ENCODE assay signal across 2 cellular contexts in the genomic region with DNA sequence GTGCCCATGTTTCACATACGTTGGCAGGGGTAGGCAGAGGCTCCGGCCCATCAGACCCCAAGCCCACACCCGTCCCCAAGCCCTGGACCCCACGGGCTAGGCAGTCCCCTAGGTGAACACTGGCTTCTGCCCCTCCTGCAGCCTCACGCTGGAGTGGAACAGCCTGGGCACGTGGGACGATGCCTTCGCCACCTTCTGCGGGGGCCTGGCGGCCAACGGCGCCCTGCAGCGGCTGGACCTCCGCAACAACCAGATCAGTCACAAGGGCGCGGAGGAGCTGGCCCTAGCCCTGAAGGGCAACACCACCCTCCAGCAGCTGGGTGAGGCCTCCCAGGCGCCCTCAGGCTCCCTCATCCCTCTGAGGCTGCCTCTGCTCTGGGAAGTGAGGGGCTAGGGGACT.
TF ChIP-seq lines count a peak whose summit lies in the region.

No MANE protein-coding gene starts in this region.

TF ChIP-seq in HCT116, 20 proteins besides CTCF, POLR2A, EP300 and RAD21:
- TF ChIP-seq ZNF274 (IDR thresholded peaks at IDR 0.05; ENCODE audit: low read depth, low read length), result no peak
- TF ChIP-seq CEBPB (IDR thresholded peaks at IDR 0.05; ENCODE audit: low read depth), result no peak
- no peak for TF ChIP-seq REST (IDR thresholded peaks at IDR 0.05; ENCODE audit: low read depth)
- no peak for TF ChIP-seq JUND (IDR thresholded peaks at IDR 0.05)
- no peak for TF ChIP-seq FOSL1 (IDR thresholded peaks at IDR 0.05; ENCODE audit: low read depth)
- no peak for TF ChIP-seq SIN3A (IDR thresholded peaks at IDR 0.05; ENCODE audit: low read depth)
- TF ChIP-seq ELF1 (IDR thresholded peaks at IDR 0.05; ENCODE audit: borderline replicate concordance, low read depth), result no peak
- no peak for TF ChIP-seq SP1 (IDR thresholded peaks at IDR 0.05; ENCODE audit: low read depth)
- no peak for TF ChIP-seq YY1 (IDR thresholded peaks at IDR 0.05; ENCODE audit: extremely low read depth, insufficient replicate concordance, low read depth, low read length)
- no peak for TF ChIP-seq EZH2phosphoT487 (IDR thresholded peaks at IDR 0.05; ENCODE audit: borderline replicate concordance)
- TF ChIP-seq, protein P1, sequence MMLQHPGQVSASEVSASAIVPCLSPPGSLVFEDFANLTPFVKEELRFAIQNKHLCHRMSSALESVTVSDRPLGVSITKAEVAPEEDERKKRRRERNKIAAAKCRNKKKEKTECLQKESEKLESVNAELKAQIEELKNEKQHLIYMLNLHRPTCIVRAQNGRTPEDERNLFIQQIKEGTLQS (IDR thresholded peaks at IDR 0.05), result no peak
- no peak for TF ChIP-seq EZH2 (IDR thresholded peaks at IDR 0.05)
- no peak for TF ChIP-seq SRF (IDR thresholded peaks at IDR 0.05; ENCODE audit: low read depth)
- TF ChIP-seq, protein P2, sequence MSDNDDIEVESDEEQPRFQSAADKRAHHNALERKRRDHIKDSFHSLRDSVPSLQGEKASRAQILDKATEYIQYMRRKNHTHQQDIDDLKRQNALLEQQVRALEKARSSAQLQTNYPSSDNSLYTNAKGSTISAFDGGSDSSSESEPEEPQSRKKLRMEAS (IDR thresholded peaks at IDR 0.05), result no peak
- no peak for TF ChIP-seq EGR1 (IDR thresholded peaks at IDR 0.05; ENCODE audit: low read depth)
- TF ChIP-seq POLR2AphosphoS5 (IDR thresholded peaks at IDR 0.05; ENCODE audit: low read depth, low read length), result no peak
- no peak for TF ChIP-seq ZFX (IDR thresholded peaks at IDR 0.05)
- no peak for TF ChIP-seq TCF7L2 (IDR thresholded peaks at IDR 0.05; ENCODE audit: borderline replicate concordance, extremely low read depth, insufficient read depth, insufficient read length)
- no peak for TF ChIP-seq CBX3 (IDR thresholded peaks at IDR 0.05; ENCODE audit: low read depth)
- no peak for TF ChIP-seq ZBTB33 (IDR thresholded peaks at IDR 0.05; ENCODE audit: extremely low read depth, insufficient replicate concordance, low read length)

TF ChIP-seq in GM12878, 131 proteins besides CTCF, POLR2A, EP300 and RAD21:
- TF ChIP-seq IKZF1 (conservative IDR thresholded peaks at IDR 0.05) (no peak), SMAD1 (IDR thresholded peaks at IDR 0.05; ENCODE audit: low read depth, partially characterized antibody) (no peak), CEBPZ (IDR thresholded peaks at IDR 0.05; ENCODE audit: low read depth, low read length) (no peak), SP1 (IDR thresholded peaks at IDR 0.05; ENCODE audit: low read depth, low read length) (no peak), ZZZ3 (IDR thresholded peaks at IDR 0.05; ENCODE audit: control insufficient read depth, insufficient read length, low read depth) (no peak), CREB1 (IDR thresholded peaks at IDR 0.05; ENCODE audit: low read depth) (no peak), PRDM15 (CRISPR knock-in tag; IDR thresholded peaks at IDR 0.05) (no peak)
- TF ChIP-seq, protein P3, sequence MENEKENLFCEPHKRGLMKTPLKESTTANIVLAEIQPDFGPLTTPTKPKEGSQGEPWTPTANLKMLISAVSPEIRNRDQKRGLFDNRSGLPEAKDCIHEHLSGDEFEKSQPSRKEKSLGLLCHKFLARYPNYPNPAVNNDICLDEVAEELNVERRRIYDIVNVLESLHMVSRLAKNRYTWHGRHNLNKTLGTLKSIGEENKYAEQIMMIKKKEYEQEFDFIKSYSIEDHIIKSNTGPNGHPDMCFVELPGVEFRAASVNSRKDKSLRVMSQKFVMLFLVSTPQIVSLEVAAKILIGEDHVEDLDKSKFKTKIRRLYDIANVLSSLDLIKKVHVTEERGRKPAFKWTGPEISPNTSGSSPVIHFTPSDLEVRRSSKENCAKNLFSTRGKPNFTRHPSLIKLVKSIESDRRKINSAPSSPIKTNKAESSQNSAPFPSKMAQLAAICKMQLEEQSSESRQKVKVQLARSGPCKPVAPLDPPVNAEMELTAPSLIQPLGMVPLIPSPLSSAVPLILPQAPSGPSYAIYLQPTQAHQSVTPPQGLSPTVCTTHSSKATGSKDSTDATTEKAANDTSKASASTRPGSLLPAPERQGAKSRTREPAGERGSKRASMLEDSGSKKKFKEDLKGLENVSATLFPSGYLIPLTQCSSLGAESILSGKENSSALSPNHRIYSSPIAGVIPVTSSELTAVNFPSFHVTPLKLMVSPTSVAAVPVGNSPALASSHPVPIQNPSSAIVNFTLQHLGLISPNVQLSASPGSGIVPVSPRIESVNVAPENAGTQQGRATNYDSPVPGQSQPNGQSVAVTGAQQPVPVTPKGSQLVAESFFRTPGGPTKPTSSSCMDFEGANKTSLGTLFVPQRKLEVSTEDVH (IDR thresholded peaks at IDR 0.05; ENCODE audit: low read depth, partially characterized antibody), result no peak
